In the genomic region with DNA sequence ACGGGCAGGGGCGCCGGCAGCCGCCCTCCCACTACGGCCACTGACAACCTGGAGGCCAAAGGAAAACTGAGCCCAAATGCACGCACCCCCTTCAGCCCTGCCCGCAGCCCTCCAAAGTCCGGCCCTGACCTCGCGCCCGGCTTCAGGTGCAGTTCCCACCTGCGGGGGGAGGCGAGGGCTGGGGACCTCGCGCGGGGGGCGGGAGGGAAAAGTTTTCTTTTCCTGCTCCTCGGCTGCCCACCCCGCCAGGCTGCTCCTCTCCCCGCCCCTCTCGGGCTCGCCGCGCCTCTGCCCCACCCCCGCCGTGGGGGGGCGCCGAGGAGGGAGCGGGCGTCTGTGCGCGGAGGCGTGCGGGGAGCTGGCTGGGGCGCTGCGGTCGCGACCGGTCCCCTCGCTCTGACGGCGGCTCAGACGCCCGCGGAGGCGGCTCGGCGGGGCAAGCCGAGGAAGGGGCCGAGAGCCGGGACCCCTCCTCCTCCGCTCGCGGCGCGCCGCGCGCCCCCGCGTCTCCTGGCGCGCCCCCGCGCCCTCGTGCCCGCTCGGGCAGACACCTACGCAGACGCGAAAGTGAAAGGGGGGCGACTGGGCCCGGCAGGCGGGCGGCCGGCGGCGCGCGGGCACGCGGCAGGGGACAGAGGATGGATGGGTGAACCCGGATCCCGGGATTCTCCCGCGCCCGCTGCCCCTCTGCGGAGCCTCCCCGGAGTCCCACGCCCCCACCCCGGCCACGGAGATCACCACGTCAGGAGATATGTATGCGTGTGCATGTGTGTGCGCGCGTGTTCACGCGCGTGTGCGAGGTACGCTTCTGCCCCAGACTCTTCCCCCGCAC, we compare ENCODE assay signal across 9 cellular contexts. TPM values are rescaled to one million over a fixed set of nuclear protein-coding genes. Genes with fewer than 3 reads are reported as not detected.
DNase-seq lines count a peak whose midpoint lies in the region; ATAC-seq lines count a peak whose summit lies in the region.
"Had no signal": no experiment of that assay in that cellular context is flagged by ENCODE, and none has a peak within 500 bp of the region (broad histone marks: within the 10 kb centered on the region; RNA-seq: fewer than 3 reads in every experiment).

No MANE protein-coding gene starts in this region.

- H3K27ac ChIP-seq in ectodermal cell (ENCODE audit: insufficient read depth, low read depth, low read length, poor library complexity, severe bottlenecking): no peak overlapping the region

- WGBS in ectodermal cell, 2 experiments: 0 to 1% methylated on average over 101 to 102 of the region's 103 CpGs

- no peaks in the 10 kb centered on the region for H3K36me3 ChIP-seq in ectodermal cell (ENCODE audit: control insufficient read depth, insufficient read depth, low read length)

- no peaks in the 10 kb centered on the region for H3K9me3 ChIP-seq in ectodermal cell (ENCODE audit: control insufficient read depth, low read length)

- intact Hi-C loops in activated CD4-positive, alpha-beta memory T cell treated with anti-CD3 and anti-CD28 coated beads for 36 hours (cut with micrococcal nuclease): loop anchor here (2.0 kb wide), 1 partner anchor 290 kb away; no protein-coding TSS in a partner anchor

- peaks cover 13% of the 10 kb centered on the region for H3K4me1 ChIP-seq in ectodermal cell (ENCODE audit: control insufficient read depth, insufficient read depth, low read length)

- H3K27ac Mint-ChIP-seq in activated CD4-positive, alpha-beta memory T cell treated with anti-CD3 and anti-CD28 coated beads for 36 hours: peak overlapping the region; percentile 71

- H3K27me3 Mint-ChIP-seq in activated CD4-positive, alpha-beta memory T cell treated with anti-CD3 and anti-CD28 coated beads for 36 hours: peaks cover 5% of the 10 kb centered on the region

- H3K27me3 ChIP-seq in ectodermal cell (ENCODE audit: control insufficient read depth, insufficient read depth, low read length, poor library complexity, severe bottlenecking): peaks cover 71% of the 10 kb centered on the region

- CTCF ChIA-PET in activated CD4-positive, alpha-beta memory T cell treated with anti-CD3 and anti-CD28 coated beads for 36 hours (lab: Charles Lee): interaction anchor here (0.7 kb wide), 1 partner anchor 586 kb away, joined by 3 read pairs; no protein-coding TSS in a partner anchor

- no peak for ATAC-seq in HG03139 (IDR thresholded peaks at IDR 0.05; ENCODE audit: unreplicated experiment)

- H3K4me3 ChIP-seq in ectodermal cell (ENCODE audit: insufficient read depth, low read depth, low read length): peak overlapping the region; percentile 59

- peak overlapping the region; percentile 82 for H3K4me3 Mint-ChIP-seq in activated CD4-positive, alpha-beta memory T cell treated with anti-CD3 and anti-CD28 coated beads for 36 hours

- DNase-seq in Daoy (ENCODE audit: low read depth): peak; percentile 39
- DNase-seq in HK-2 (ENCODE audit: unreplicated experiment): peak; percentile 37
- peak; percentile 71 for DNase-seq in activated CD4-positive, alpha-beta memory T cell treated with anti-CD3 and anti-CD28 coated beads for 36 hours
- peak; percentile 92 for DNase-seq in mesenteric fat pad (ENCODE audit: low spot score)
- DNase-seq in stimulated activated CD8-positive, alpha-beta memory T cell treated with anti-CD3 and anti-CD28 coated beads, Interleukin-12 subunit alpha, Interleukin-12 subunit beta, amount 100 ng/mL, for 1 hour (ENCODE audit: low read depth): peak; percentile 55
- no peak for DNase-seq in SIG-M5 (lab: John Stamatoyannopoulos, UW)

- peaks cover 32% of the 10 kb centered on the region for H3K4me1 Mint-ChIP-seq in activated CD4-positive, alpha-beta memory T cell treated with anti-CD3 and anti-CD28 coated beads for 36 hours (ENCODE audit: low read depth)

- H3K36me3 Mint-ChIP-seq in activated CD4-positive, alpha-beta memory T cell treated with anti-CD3 and anti-CD28 coated beads for 36 hours: peaks cover 3% of the 10 kb centered on the region

- H3K9me3 Mint-ChIP-seq in activated CD4-positive, alpha-beta memory T cell treated with anti-CD3 and anti-CD28 coated beads for 36 hours: no peaks in the 10 kb centered on the region

- POLR2A ChIA-PET in activated CD4-positive, alpha-beta memory T cell treated with anti-CD3 and anti-CD28 coated beads for 36 hours (lab: Charles Lee): no interaction called here

RNA-seq across cellular contexts. Expression of gene NR3C2, which starts 3.1 kb away (rescaled TPM):
- total RNA-seq in Daoy (2014; rRNA removed; shearing (Covaris generic)): 0.34 TPM in 1 of 2 replicates, not detected in the other
- 1 to 10 TPM; 4.2 to 4.3 TPM for total RNA-seq in activated CD4-positive, alpha-beta memory T cell treated with anti-CD3 and anti-CD28 coated beads for 36 hours
- 0.52 TPM for polyA plus RNA-seq in ectodermal cell (2013, experiment 1 of 4)
- 0.30 TPM for polyA plus RNA-seq in ectodermal cell (2013, experiment 2 of 4)
- 0.37 TPM for polyA plus RNA-seq in ectodermal cell (2013, experiment 3 of 4)
- 0.28 TPM for polyA plus RNA-seq in ectodermal cell (2013, experiment 4 of 4)
- 7.1 TPM for total RNA-seq in mesenteric fat pad
- total RNA-seq: RPMI7951 had no signal
